Comparison of ENCODE assay signal across 1 cellular context in the genomic region with DNA sequence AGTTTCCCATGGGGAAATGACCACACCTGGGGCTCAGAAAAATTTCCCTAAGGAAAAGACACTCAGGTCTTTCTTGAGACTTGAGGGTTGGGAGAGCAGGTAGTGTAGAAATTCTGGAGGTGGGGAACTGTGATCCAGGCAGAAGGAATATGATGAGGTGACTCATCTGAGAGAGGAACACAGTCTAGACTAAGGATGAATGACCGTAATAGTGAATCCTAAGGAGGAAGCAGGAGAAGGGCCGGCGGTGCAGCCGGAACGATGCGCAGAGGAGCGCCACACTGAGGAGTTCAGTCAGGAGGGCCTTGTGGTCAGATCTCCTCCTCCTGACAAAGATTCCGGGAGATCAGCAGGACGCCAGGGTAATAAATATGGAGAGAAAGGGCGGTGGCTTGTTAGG.
TF ChIP-seq lines count a peak whose summit lies in the region.

No MANE protein-coding gene starts in this region.

TF ChIP-seq in H1, 55 proteins besides CTCF, POLR2A, EP300 and RAD21:
- TF ChIP-seq SUZ12 (IDR thresholded peaks at IDR 0.05; ENCODE audit: low read length) (no peak), TBP (IDR thresholded peaks at IDR 0.05; ENCODE audit: low read depth, low read length) (no peak), HDAC6 (IDR thresholded peaks at IDR 0.05; ENCODE audit: low read depth, low read length) (no peak), CEBPB (IDR thresholded peaks at IDR 0.05; ENCODE audit: low read depth, low read length) (no peak), GTF2F1 (IDR thresholded peaks at IDR 0.05; ENCODE audit: borderline replicate concordance, low read depth, low read length) (no peak), YY1 (IDR thresholded peaks at IDR 0.05; ENCODE audit: low read depth, low read length) (no peak), SP1 (IDR thresholded peaks at IDR 0.05; ENCODE audit: low read depth, low read length) (no peak), TAF7 (optimal IDR thresholded peaks at IDR 0.05; ENCODE audit: borderline replicate concordance, low read depth, low read length) (no peak), TCF12 (IDR thresholded peaks at IDR 0.05; ENCODE audit: low read depth, low read length) (no peak)
TF ChIP-seq in H1: peak in this region for 0.
